2 cellular contexts compared by ENCODE assay signal in the genomic region with DNA sequence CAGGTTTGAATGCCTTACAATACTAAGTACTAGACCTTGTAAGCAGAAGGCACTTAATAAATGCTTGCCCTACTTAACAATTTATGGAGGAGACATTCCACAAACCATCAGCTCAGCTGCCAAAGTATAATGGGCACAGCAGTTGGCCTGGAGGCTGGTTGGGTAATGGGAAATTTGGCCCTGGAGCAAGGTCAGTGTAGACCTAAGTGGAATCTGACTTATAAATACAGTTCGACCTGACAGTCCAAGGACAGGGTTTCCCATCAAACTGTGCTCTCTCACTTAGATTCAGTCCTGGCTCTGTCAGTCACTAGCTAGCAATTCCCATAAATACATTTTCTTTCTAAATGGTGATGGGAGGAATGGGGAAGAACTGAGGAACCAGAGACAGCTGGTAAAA.
TF ChIP-seq lines count a peak whose summit lies in the region.

No MANE protein-coding gene starts in this region.

TF ChIP-seq in WTC11, 78 proteins besides CTCF, POLR2A, EP300 and RAD21:
- TF ChIP-seq NR3C1 (CRISPR knock-in tag; conservative IDR thresholded peaks at IDR 0.05; ENCODE audit: low read depth) (no peak), EMX1 (CRISPR knock-in tag; IDR thresholded peaks at IDR 0.05) (no peak), CREB1 (CRISPR knock-in tag; IDR thresholded peaks at IDR 0.05) (no peak), ZNF423 (CRISPR knock-in tag; IDR thresholded peaks at IDR 0.05) (no peak), FOXP1 (CRISPR knock-in tag; IDR thresholded peaks at IDR 0.05; ENCODE audit: borderline replicate concordance) (no peak), E2F4 (CRISPR knock-in tag; IDR thresholded peaks at IDR 0.05; ENCODE audit: borderline replicate concordance, low read depth) (no peak), ZBTB43 (CRISPR knock-in tag; IDR thresholded peaks at IDR 0.05) (no peak), NFATC4 (CRISPR knock-in tag; IDR thresholded peaks at IDR 0.05) (no peak), CREM (CRISPR knock-in tag; IDR thresholded peaks at IDR 0.05) (no peak), ESRRA (CRISPR knock-in tag; IDR thresholded peaks at IDR 0.05; ENCODE audit: borderline replicate concordance) (no peak), ZNF263 (CRISPR knock-in tag; IDR thresholded peaks at IDR 0.05; ENCODE audit: low read depth) (no peak), ATF1 (CRISPR knock-in tag; IDR thresholded peaks at IDR 0.05) (no peak), GRHL2 (CRISPR knock-in tag; IDR thresholded peaks at IDR 0.05; ENCODE audit: insufficient replicate concordance, severe bottlenecking) (no peak)
- TF ChIP-seq, protein P1, sequence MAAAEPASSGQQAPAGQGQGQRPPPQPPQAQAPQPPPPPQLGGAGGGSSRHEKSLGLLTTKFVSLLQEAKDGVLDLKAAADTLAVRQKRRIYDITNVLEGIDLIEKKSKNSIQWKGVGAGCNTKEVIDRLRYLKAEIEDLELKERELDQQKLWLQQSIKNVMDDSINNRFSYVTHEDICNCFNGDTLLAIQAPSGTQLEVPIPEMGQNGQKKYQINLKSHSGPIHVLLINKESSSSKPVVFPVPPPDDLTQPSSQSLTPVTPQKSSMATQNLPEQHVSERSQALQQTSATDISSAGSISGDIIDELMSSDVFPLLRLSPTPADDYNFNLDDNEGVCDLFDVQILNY (CRISPR knock-in tag; IDR thresholded peaks at IDR 0.05), result no peak

TF ChIP-seq in HepG2, 621 proteins besides CTCF, POLR2A, EP300 and RAD21 (continued from another document):
- peak; percentile 91 for TF ChIP-seq ZSCAN29 (CRISPR knock-in tag; conservative IDR thresholded peaks at IDR 0.05)
- TF ChIP-seq TEAD3 (CRISPR knock-in tag; optimal IDR thresholded peaks at IDR 0.05; ENCODE audit: borderline replicate concordance), result peak; percentile 49
- 0 out of 2 replicates have a peak, but pooled peaks have one; percentile 19 for TF ChIP-seq SALL1 (CRISPR knock-in tag; IDR thresholded peaks at IDR 0.05)
- TF ChIP-seq HNF4A (CRISPR knock-in tag; IDR thresholded peaks at IDR 0.05), result peak; percentile 56
- no peak for TF ChIP-seq BHLHE40 (IDR thresholded peaks at IDR 0.05; ENCODE audit: low read length)
- 0 out of 2 replicates have a peak, but pooled peaks have one; percentile 20 for TF ChIP-seq ZKSCAN8 (CRISPR knock-in tag; IDR thresholded peaks at IDR 0.05; ENCODE audit: borderline replicate concordance)
- TF ChIP-seq, protein P2, sequence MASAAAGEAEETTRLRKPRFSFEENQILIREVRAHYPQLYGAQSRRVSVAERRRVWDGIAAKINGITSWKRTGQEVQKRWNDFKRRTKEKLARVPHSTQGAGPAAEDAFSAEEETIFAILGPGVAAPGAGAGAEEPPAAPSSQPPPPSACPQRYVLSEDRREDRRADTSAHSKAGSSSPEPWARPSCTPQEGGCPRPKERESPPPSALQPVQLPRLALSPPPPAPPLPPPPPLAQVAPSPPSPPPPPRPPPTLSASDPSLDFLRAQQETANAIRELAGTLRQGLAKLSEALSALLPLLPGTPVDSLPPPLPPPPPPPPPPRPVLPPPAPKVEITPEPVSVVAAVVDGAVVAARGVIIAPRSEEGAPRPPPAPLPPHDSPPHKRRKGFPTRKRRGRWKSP (CRISPR knock-in tag; IDR thresholded peaks at IDR 0.05), result no peak
- TF ChIP-seq ZMYM4 (CRISPR knock-in tag; IDR thresholded peaks at IDR 0.05), result 0 out of 2 replicates have a peak, but pooled peaks have one; percentile 19
- 0 out of 2 replicates have a peak, but pooled peaks have one; percentile 14 for TF ChIP-seq PAXIP1 (CRISPR knock-in tag; conservative IDR thresholded peaks at IDR 0.05)
- peak; percentile 26; the same call in 1 of the 2 replicates for TF ChIP-seq ARID5B (CRISPR knock-in tag; IDR thresholded peaks at IDR 0.05)
- no peak for TF ChIP-seq CREBL2 (CRISPR knock-in tag; IDR thresholded peaks at IDR 0.05; ENCODE audit: borderline replicate concordance)
TF ChIP-seq in HepG2: peak in this region for 8.
